Comparison of ENCODE assay signal across 8 cellular contexts in genomic region chr13:98143601-98144500, GRCh38. TPM values are rescaled to one million over a fixed set of nuclear protein-coding genes. Genes with fewer than 3 reads are reported as not detected.
A peak's percentile ranks its signal among the peaks of the same experiment; 100 is the strongest.
DNase-seq lines count a peak whose midpoint lies in the region; ATAC-seq and TF ChIP-seq lines count a peak whose summit lies in the region.

No MANE protein-coding gene starts in this region.

- H3K4me1 ChIP-seq in BE2C, result peaks cover 4% of the 10 kb centered on the region; the same call in 1 of the 2 replicates
- peaks cover 0 to 5% of the 10 kb centered on the region in 2 donors for H3K4me1 ChIP-seq in uterus

- TF ChIP-seq POLR2A in uterus (IDR thresholded peaks at IDR 0.05), result no peak

- intact Hi-C loops in uterus (cut with DNase I; ENCODE audit: low total_unique reads), result no loop called here

- DNase-seq in BE2C, result peak; percentile 67
- peak; percentile 66 for DNase-seq in NCI-H526 treated with DMSO at 0.1 percent for 48 hours (lab: John Stamatoyannopoulos, UW)
- peak; percentile 36 for DNase-seq in dermis blood vessel endothelial cell
- peak; percentile 33 to 34 for DNase-seq in lung microvascular endothelial cell (ENCODE audit: low read depth in 2 of 2)
- peak; percentile 31 to 40 for DNase-seq in uterus
- DNase-seq in NOMO-1 treated with dmso at 0.1 percent for 144 hours (lab: John Stamatoyannopoulos, UW; ENCODE audit: unreplicated experiment), result no peak
- no peak for DNase-seq in activated gamma-delta T cell treated with Interleukin-2 at 50 U/mL for 16 hours

- H3K36me3 ChIP-seq in BE2C (no peaks in the 10 kb centered on the region), uterus (no peaks in the 10 kb centered on the region)

- ATAC-seq in GM19397 (IDR thresholded peaks at IDR 0.05; ENCODE audit: unreplicated experiment), result peak; percentile 12

- TF ChIP-seq CTCF in BE2C (IDR thresholded peaks at IDR 0.05; ENCODE audit: low read depth, low read length), result no peak
- TF ChIP-seq CTCF in uterus (IDR thresholded peaks at IDR 0.05), result no peak

- H3K27ac ChIP-seq in uterus, result peak overlapping the region; percentile 63 to 65

- H3K9me3 ChIP-seq in BE2C, result no peaks in the 10 kb centered on the region
- H3K9me3 ChIP-seq in uterus, result no peaks in the 10 kb centered on the region

- H3K27me3 ChIP-seq in BE2C, result no peaks in the 10 kb centered on the region; the same call in 1 of the 2 replicates
- H3K27me3 ChIP-seq in uterus, result no peaks in the 10 kb centered on the region

- H3K4me3 ChIP-seq in BE2C (ENCODE audit: low read depth, low read length), result peak overlapping the region; percentile 82
- peak overlapping the region; percentile 55 to 77 for H3K4me3 ChIP-seq in uterus

RNA-seq across cellular contexts. Expression of gene FARP1, which starts 1.0 kb away (rescaled TPM):
- polyA plus RNA-seq in BE2C (2012; ENCODE audit: insufficient read depth, insufficient read length, low read depth), result 78.2 TPM
- 17.2 and 27.0 TPM in 2 replicates for total RNA-seq in dermis blood vessel endothelial cell
- total RNA-seq in lung microvascular endothelial cell, result 9.4 and 14.9 TPM in 2 replicates
- total RNA-seq in uterus, result 10 to 100 TPM; 13.1 to 71.2 (median 46.6) TPM

RNA-seq across cellular contexts. Expression of gene RNF113B, which starts 33.2 kb away (rescaled TPM):
- not detected for polyA plus RNA-seq in BE2C (2012; ENCODE audit: insufficient read depth, insufficient read length, low read depth)
- not detected in 2 replicates for total RNA-seq in dermis blood vessel endothelial cell
- not detected in 2 replicates for total RNA-seq in lung microvascular endothelial cell
- total RNA-seq in uterus, result not detected

Comparison
In these comparisons a context has a peak if more than half of its experiments do, and no peak if none do; other contexts are left out.
1. DNase-seq: peak in BE2C (single experiment), NCI-H526 treated with DMSO at 0.1 percent for 48 hours (single experiment), dermis blood vessel endothelial cell (single experiment), lung microvascular endothelial cell (2 of 2) and uterus (2 of 2); none in NOMO-1 treated with dmso at 0.1 percent for 144 hours (single experiment) and activated gamma-delta T cell treated with Interleukin-2 at 50 U/mL for 16 hours (single experiment).